In the genomic region with DNA sequence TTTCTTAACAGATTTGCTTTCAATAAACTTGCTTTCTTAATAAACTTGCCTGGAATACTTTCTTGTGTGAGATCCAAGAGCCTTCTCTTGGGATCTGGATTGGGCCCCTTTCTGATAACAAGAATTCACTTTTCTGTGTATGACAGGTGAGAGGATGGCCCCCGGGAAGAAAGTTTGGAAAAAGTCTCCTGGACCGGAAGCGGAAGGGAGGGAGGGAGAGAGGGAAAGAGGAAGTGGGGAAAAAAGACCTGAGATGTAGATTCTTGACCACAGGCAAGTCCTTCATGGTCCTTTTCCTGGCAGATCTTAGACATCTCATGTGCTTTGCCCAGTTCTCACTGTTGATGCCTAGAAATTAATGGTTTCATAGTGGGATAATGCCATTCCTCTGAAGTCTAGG, we compare ENCODE assay signal across 29 cellular contexts.
DNase-seq lines count a peak whose midpoint lies in the region; ATAC-seq and TF ChIP-seq lines count a peak whose summit lies in the region.
"Had no signal": no experiment of that assay in that cellular context is flagged by ENCODE, and none has a peak within 500 bp of the region (broad histone marks: within the 10 kb centered on the region; RNA-seq: fewer than 3 reads in every experiment).

No MANE protein-coding gene starts in this region.

- H3K79me2 ChIP-seq in H9 (ENCODE audit: insufficient read depth, low read length), result no peaks in the 10 kb centered on the region

- no peak overlapping the region for H4K91ac ChIP-seq in H9 (ENCODE audit: insufficient read length, low read depth, low read length)

- H3K27me3 Mint-ChIP-seq in H9 (ENCODE audit: low read depth) (no peaks in the 10 kb centered on the region), progenitor cell of endocrine pancreas (peaks cover 46% of the 10 kb centered on the region), Caco-2 (ENCODE audit: insufficient read depth, unreplicated experiment) (peaks cover 15% of the 10 kb centered on the region)

- H2BK20ac ChIP-seq in H9 (ENCODE audit: low read depth, low read length, poor library complexity, severe bottlenecking), result no peak overlapping the region

- H2AK5ac ChIP-seq in H9 (ENCODE audit: insufficient read length, low read length), result peak overlapping the region; percentile 52

- no peaks in the 10 kb centered on the region for H3K79me1 ChIP-seq in H9 (ENCODE audit: insufficient read depth, low read depth, low read length, poor library complexity, severe bottlenecking)

- BruUV-seq in Caco-2 (replicated peaks; lab: Mats Ljungman, UMichigan), result no TSS peak

- H3K23me2 ChIP-seq in H9 (ENCODE audit: insufficient read length, low read depth, low read length, poor library complexity, severe bottlenecking), result peaks cover 11% of the 10 kb centered on the region

- no peak overlapping the region for H3K56ac ChIP-seq in H9 (ENCODE audit: insufficient read length, low read depth, low read length)

- H3K27me3 ChIP-seq in H9 (ENCODE audit: insufficient read depth, low read length) (no peaks in the 10 kb centered on the region; the same call in 1 of the 2 replicates), ectodermal cell (ENCODE audit: control insufficient read depth, insufficient read depth, low read length, poor library complexity, severe bottlenecking) (no peaks in the 10 kb centered on the region), Caco-2 (replicated peaks; ENCODE audit: control insufficient read depth, insufficient read depth, low read length) (no peaks in the 10 kb centered on the region)
- H3K27me3 ChIP-seq: cardiac muscle cell, MG63, tibial nerve had no signal

- H3K27ac Mint-ChIP-seq in H9 (peak overlapping the region; percentile 90 to 100 (median 99)), progenitor cell of endocrine pancreas (no peak overlapping the region), Caco-2 (ENCODE audit: unreplicated experiment) (no peak overlapping the region)
- H3K27ac Mint-ChIP-seq: activated CD4-positive, alpha-beta memory T cell treated with anti-CD3 and anti-CD28 coated beads for 36 hours; activated naive CD4-positive, alpha-beta T cell treated with anti-CD3 and anti-CD28 coated beads, Interleukin-2, amount 50 U/mL, for 24 hours; activated T-helper 2 cell treated with anti-CD3 and anti-CD28 coated beads, Interferon-gamma antibody, Interleukin-2, Interleukin-4, amounts not matched to agents 10 μg/mL and 5 μg/mL and 100 μg/mL, durations not matched to agents 14 hours and 24 hours and 36 hours; dendritic cell treated with granulocyte-macrophage colony-stimulating factor and Interleukin-4, amounts not matched to agents 40 ng/mL and 50 ng/mL, for 4 days; stimulated activated naive CD8-positive, alpha-beta T cell treated with anti-CD3 and anti-CD28 coated beads, Interleukin-15, amount 100 ng/mL, for 72 hours had no signal

- no peak overlapping the region for H4K5ac ChIP-seq in H9 (ENCODE audit: insufficient read length, low read depth, low read length)

- H3K27ac ChIP-seq in H9 (ENCODE audit: insufficient read length, low read depth, low read length), result peak overlapping the region; percentile 88
- H3K27ac ChIP-seq in ectodermal cell (ENCODE audit: insufficient read depth, low read depth, low read length, poor library complexity, severe bottlenecking), result no peak overlapping the region
- no peak overlapping the region for H3K27ac ChIP-seq in RWPE1
- H3K27ac ChIP-seq: A549, cardiac muscle cell, gastrocnemius medialis, SK-N-MC, tibial nerve had no signal

- DNase-seq in H9, result no peak
- DNase-seq in left kidney (ENCODE audit: low read depth, low spot score), result peak; percentile 24
- no peak for DNase-seq in progenitor cell of endocrine pancreas (ENCODE audit: low spot score, unreplicated experiment)
- DNase-seq in RWPE1 (ENCODE audit: low spot score), result no peak
- DNase-seq in Caco-2, result no peak
- no peak for DNase-seq in NOMO-1 (lab: John Stamatoyannopoulos, UW; ENCODE audit: unreplicated experiment in 2 of 2)
- DNase-seq: activated CD4-positive, alpha-beta memory T cell treated with anti-CD3 and anti-CD28 coated beads for 36 hours; activated CD8-positive, alpha-beta memory T cell treated with anti-CD3 and anti-CD28 coated beads, Interleukin-2, amount 50 U/mL, for 48 hours; AML-193; DMS153; gastrocnemius medialis; KG1; kidney glomerular epithelial cell; MG63; NCI-H2081 treated with DMSO at 0.1 percent for 48 hours; NCI-H226; NCI-H774; occipital lobe; stimulated activated naive CD8-positive, alpha-beta T cell treated with anti-CD3 and anti-CD28 coated beads, Interleukin-15, amount 100 ng/mL, for 72 hours had no signal

- peaks cover 44 to 45% of the 10 kb centered on the region in 2 experiments for H3K4me1 Mint-ChIP-seq in H9
- peaks cover 3% of the 10 kb centered on the region for H3K4me1 Mint-ChIP-seq in progenitor cell of endocrine pancreas (ENCODE audit: low read depth)
- H3K4me1 Mint-ChIP-seq in Caco-2 (ENCODE audit: low read depth, unreplicated experiment), result no peaks in the 10 kb centered on the region
- H3K4me1 Mint-ChIP-seq: activated naive CD4-positive, alpha-beta T cell treated with anti-CD3 and anti-CD28 coated beads, Interleukin-2, amount 50 U/mL, for 24 hours; stimulated activated naive CD8-positive, alpha-beta T cell treated with anti-CD3 and anti-CD28 coated beads, Interleukin-15, amount 100 ng/mL, for 72 hours had no signal

- H2BK12ac ChIP-seq in H9 (ENCODE audit: insufficient read length, low read depth, low read length), result no peak overlapping the region

- peak overlapping the region; percentile 90 for H3K4me2 ChIP-seq in H9 (ENCODE audit: insufficient read depth, insufficient read length, low read length)
- H3K4me2 ChIP-seq: A549 had no signal

- peaks cover 0 to 2% of the 10 kb centered on the region in 2 experiments; a peak in 3 of 5 replicates for H3K9me3 Mint-ChIP-seq in H9
- peaks cover 2% of the 10 kb centered on the region for H3K9me3 Mint-ChIP-seq in progenitor cell of endocrine pancreas (ENCODE audit: low read depth)
- H3K9me3 Mint-ChIP-seq in Caco-2 (ENCODE audit: unreplicated experiment), result no peaks in the 10 kb centered on the region
- H3K9me3 Mint-ChIP-seq: activated CD4-positive, alpha-beta memory T cell treated with anti-CD3 and anti-CD28 coated beads for 36 hours; activated T-helper 2 cell treated with anti-CD3 and anti-CD28 coated beads, Interferon-gamma antibody, Interleukin-2, Interleukin-4, amounts not matched to agents 10 μg/mL and 5 μg/mL and 100 μg/mL, durations not matched to agents 14 hours and 24 hours and 36 hours; dendritic cell treated with granulocyte-macrophage colony-stimulating factor and Interleukin-4, amounts not matched to agents 40 ng/mL and 50 ng/mL, for 4 days had no signal

- no peak overlapping the region for H3K14ac ChIP-seq in H9 (ENCODE audit: insufficient read depth, low read length)

- POLR2A ChIA-PET in RWPE1 (lab: Yijun Ruan, JAX; ENCODE audit: low non-redundant PET) (no interaction called here), Caco-2 (lab: Charles Lee) (no interaction called here)

- WGBS in H9 (ENCODE audit: extremely low coverage, insufficient read length, low lambda C conversion rate), result no CpG with 5 or more reads among the region's 3 CpGs
- 52 to 57% methylated on average over 3 of the region's 3 CpGs for WGBS in ectodermal cell, 2 experiments

- no peak overlapping the region for H2BK15ac ChIP-seq in H9 (ENCODE audit: low read depth, low read length)

- H2BK5ac ChIP-seq in H9 (ENCODE audit: insufficient read length, low read length), result peak overlapping the region; percentile 22

- H3T11ph ChIP-seq in H9 (ENCODE audit: low read length), result no peak overlapping the region

- no peak overlapping the region for H2BK120ac ChIP-seq in H9 (ENCODE audit: low read depth, low read length, poor library complexity, severe bottlenecking)

- no peak overlapping the region for H2AFZ ChIP-seq in H9 (ENCODE audit: low read length)

- H3K23ac ChIP-seq in H9 (ENCODE audit: insufficient read length, low read depth, low read length), result no peak overlapping the region

- H3K36me3 ChIP-seq in ectodermal cell (ENCODE audit: control insufficient read depth, insufficient read depth, low read length) (no peaks in the 10 kb centered on the region), Caco-2 (ENCODE audit: control insufficient read depth, insufficient read depth, low read length) (no peaks in the 10 kb centered on the region)
- H3K36me3 ChIP-seq: cardiac muscle cell, gastrocnemius medialis, MG63, tibial nerve had no signal

- no peaks in the 10 kb centered on the region for H3K9me3 ChIP-seq in H9 (ENCODE audit: control insufficient read depth, low read depth, low read length)
- H3K9me3 ChIP-seq in ectodermal cell (ENCODE audit: control insufficient read depth, low read length), result no peaks in the 10 kb centered on the region
- no peaks in the 10 kb centered on the region for H3K9me3 ChIP-seq in Caco-2
- H3K9me3 ChIP-seq: A549, gastrocnemius medialis, MG63, tibial nerve had no signal

- H3K4ac ChIP-seq in H9 (ENCODE audit: low read depth, low read length), result no peak overlapping the region

- no peak for ATAC-seq in HG03469 (IDR thresholded peaks at IDR 0.05; ENCODE audit: unreplicated experiment)
- ATAC-seq: A549; activated CD4-positive, CD25-positive, alpha-beta regulatory T cell treated with anti-CD3 and anti-CD28 coated beads, Interleukin-2, amount 50 U/mL, for 24 hours; gastrocnemius medialis; stimulated activated naive CD8-positive, alpha-beta T cell treated with anti-CD3 and anti-CD28 coated beads, Interleukin-15, amount 100 ng/mL, for 72 hours had no signal

- H3K4me3 Mint-ChIP-seq in H9 (peak overlapping the region; percentile 62 to 77), progenitor cell of endocrine pancreas (ENCODE audit: low read depth) (peak overlapping the region; percentile 72), Caco-2 (ENCODE audit: unreplicated experiment) (no peak overlapping the region)
- H3K4me3 Mint-ChIP-seq: activated CD4-positive, alpha-beta memory T cell treated with anti-CD3 and anti-CD28 coated beads for 36 hours; activated naive CD4-positive, alpha-beta T cell treated with anti-CD3 and anti-CD28 coated beads, Interleukin-2, amount 50 U/mL, for 24 hours; dendritic cell treated with granulocyte-macrophage colony-stimulating factor and Interleukin-4, amounts not matched to agents 40 ng/mL and 50 ng/mL, for 4 days; stimulated activated naive CD8-positive, alpha-beta T cell treated with anti-CD3 and anti-CD28 coated beads, Interleukin-15, amount 100 ng/mL, for 72 hours had no signal

- H3K18ac ChIP-seq in H9 (ENCODE audit: insufficient read length, low read depth, low read length), result no peak overlapping the region

- intact Hi-C loops in Caco-2 (cut with micrococcal nuclease; ENCODE audit: unreplicated experiment), result no loop called here

- peaks cover 0 to 15% (median 0%) of the 10 kb centered on the region in 3 experiments; a peak in 1 of 7 replicates for H3K36me3 Mint-ChIP-seq in H9 (ENCODE audit: insufficient read depth in 1 of 3, low read depth in 3 of 3)
- no peaks in the 10 kb centered on the region for H3K36me3 Mint-ChIP-seq in progenitor cell of endocrine pancreas (ENCODE audit: insufficient read depth)
- H3K36me3 Mint-ChIP-seq in Caco-2 (ENCODE audit: insufficient read depth, unreplicated experiment), result no peaks in the 10 kb centered on the region
- H3K36me3 Mint-ChIP-seq: activated CD4-positive, alpha-beta memory T cell treated with anti-CD3 and anti-CD28 coated beads for 36 hours; activated naive CD4-positive, alpha-beta T cell treated with anti-CD3 and anti-CD28 coated beads, Interleukin-2, amount 50 U/mL, for 24 hours had no signal

- TF ChIP-seq CTCF in H9 (conservative IDR thresholded peaks at IDR 0.05) (no peak), progenitor cell of endocrine pancreas (IDR thresholded peaks at IDR 0.05; ENCODE audit: unreplicated experiment) (no peak), RWPE1 (conservative IDR thresholded peaks at IDR 0.05; ENCODE audit: low read depth) (no peak), Caco-2 (IDR thresholded peaks at IDR 0.05; ENCODE audit: insufficient read depth in 1 of 2, low read depth in 1 of 2, low read length in 1 of 2, severe bottlenecking in 1 of 2, unreplicated experiment in 1 of 2) (no peak)

- no peak overlapping the region for H3K9ac ChIP-seq in H9 (ENCODE audit: extremely low read depth, insufficient read length, low read length)

- H3K4me1 ChIP-seq in H9 (ENCODE audit: insufficient read depth, low read length) (peaks cover 10% of the 10 kb centered on the region; the same call in 1 of the 2 replicates), ectodermal cell (ENCODE audit: control insufficient read depth, insufficient read depth, low read length) (peaks cover 18% of the 10 kb centered on the region), Caco-2 (no peaks in the 10 kb centered on the region)

- peak overlapping the region; percentile 45 for H3K4me3 ChIP-seq in ectodermal cell (ENCODE audit: insufficient read depth, low read depth, low read length)
- no peak overlapping the region for H3K4me3 ChIP-seq in Caco-2 (ENCODE audit: low read depth, low read length)
- H3K4me3 ChIP-seq: A549 had no signal

- CTCF ChIA-PET in RWPE1 (lab: Yijun Ruan, JAX), result no interaction called here
- CTCF ChIA-PET in Caco-2 (lab: Charles Lee), result no interaction called here

- H4K8ac ChIP-seq in H9 (replicated peaks; ENCODE audit: insufficient read length, low read depth, low read length), result no peak overlapping the region

- H4K20me1 ChIP-seq in H9 (ENCODE audit: control insufficient read depth, insufficient read depth, insufficient read length), result no peaks in the 10 kb centered on the region

Comparison
In these comparisons a context has a peak if more than half of its experiments do, and no peak if none do; other contexts are left out.
1. H3K27ac Mint-ChIP-seq: peak in H9 (3 of 3); none in progenitor cell of endocrine pancreas (single experiment) and Caco-2 (single experiment).